10 cellular contexts compared by ENCODE assay signal in genomic region chr5:136079195-136079985, GRCh38. TPM values are rescaled to one million over a fixed set of nuclear protein-coding genes. Genes with fewer than 3 reads are reported as not detected.
DNase-seq lines count a peak whose midpoint lies in the region; ATAC-seq and TF ChIP-seq lines count a peak whose summit lies in the region.
"Had no signal": no experiment of that assay in that cellular context is flagged by ENCODE, and none has a peak within 500 bp of the region (broad histone marks: within the 10 kb centered on the region; RNA-seq: fewer than 3 reads in every experiment).

No MANE protein-coding gene starts in this region.

- no peaks in the 10 kb centered on the region for H3K4me1 Mint-ChIP-seq in neural progenitor cell

- H2AFZ ChIP-seq in neural progenitor cell (replicated peaks) = no peak overlapping the region

- H3K27me3 ChIP-seq in endocrine pancreas (ENCODE audit: control insufficient read depth, insufficient read depth, low read length) (no peaks in the 10 kb centered on the region), neural progenitor cell (peaks cover 50% of the 10 kb centered on the region)

- peak overlapping the region; percentile 76 for H3K4me3 ChIP-seq in endocrine pancreas (ENCODE audit: control insufficient read depth, insufficient read depth, low read length)
- peak overlapping the region; percentile 45 for H3K4me3 ChIP-seq in neural progenitor cell

- peak overlapping the region; percentile 61; the same call in 1 of the 2 replicates for H3K9ac ChIP-seq in ES-I3 (ENCODE audit: low read depth, low read length)
- no peak overlapping the region for H3K9ac ChIP-seq in endocrine pancreas (ENCODE audit: control insufficient read depth, insufficient read depth, low read length)
- H3K9ac ChIP-seq in neural progenitor cell = no peak overlapping the region

- H3K36me3 Mint-ChIP-seq in neural progenitor cell = no peaks in the 10 kb centered on the region

- H3K79me2 ChIP-seq in neural progenitor cell (ENCODE audit: low read depth) = no peaks in the 10 kb centered on the region

- peak; percentile 39 for DNase-seq in NCI-H82 treated with DMSO at 0.1 percent for 48 hours (lab: John Stamatoyannopoulos, UW; ENCODE audit: unreplicated experiment)
- DNase-seq in neural progenitor cell (ENCODE audit: low spot score) = peak; percentile 39
- DNase-seq in SKM-1 treated with dmso at 0.1 percent for 144 hours (lab: John Stamatoyannopoulos, UW; ENCODE audit: unreplicated experiment) = no peak
- no peak for DNase-seq in NCI-H1105 treated with DMSO at 0.1 percent for 48 hours (lab: John Stamatoyannopoulos, UW)
- DNase-seq: KG1 had no signal

- TF ChIP-seq CTCF in neural progenitor cell (IDR thresholded peaks at IDR 0.05) = peak; percentile 46

- no peaks in the 10 kb centered on the region for H4K20me1 ChIP-seq in neural progenitor cell (ENCODE audit: low read depth)

- H3K36me3 ChIP-seq in ES-I3 (ENCODE audit: insufficient read depth, low read length) (no peaks in the 10 kb centered on the region), endocrine pancreas (ENCODE audit: control insufficient read depth, insufficient read depth, low read length) (no peaks in the 10 kb centered on the region), neural progenitor cell (no peaks in the 10 kb centered on the region)

- no peaks in the 10 kb centered on the region for H3F3A ChIP-seq in neural progenitor cell (ENCODE audit: low read depth)

- H3K4me3 Mint-ChIP-seq in neural progenitor cell = no peak overlapping the region

- H3K9me3 Mint-ChIP-seq in neural progenitor cell = no peaks in the 10 kb centered on the region

- H3K27ac ChIP-seq in neural progenitor cell = no peak overlapping the region

- H3K4me1 ChIP-seq in ES-I3 (ENCODE audit: insufficient read depth, low read length) (no peaks in the 10 kb centered on the region), endocrine pancreas (ENCODE audit: control insufficient read depth, insufficient read depth, low read length) (no peaks in the 10 kb centered on the region), neural progenitor cell (no peaks in the 10 kb centered on the region)

- H3K9me3 ChIP-seq in ES-I3 (ENCODE audit: control insufficient read depth, insufficient read depth, low read length) = no peaks in the 10 kb centered on the region
- no peaks in the 10 kb centered on the region for H3K9me3 ChIP-seq in endocrine pancreas (ENCODE audit: control insufficient read depth, low read length)
- H3K9me3 ChIP-seq in neural progenitor cell (ENCODE audit: low read depth) = no peaks in the 10 kb centered on the region

- H3K27ac Mint-ChIP-seq in neural progenitor cell = no peak overlapping the region

- no peak for ATAC-seq in HG03025 (IDR thresholded peaks at IDR 0.05; ENCODE audit: low FRiP score, unreplicated experiment)
- ATAC-seq in HG03196 (IDR thresholded peaks at IDR 0.05; ENCODE audit: unreplicated experiment) = no peak

- no peaks in the 10 kb centered on the region for H3K27me3 Mint-ChIP-seq in neural progenitor cell (ENCODE audit: insufficient read depth, low read depth)

- H3K4me2 ChIP-seq in neural progenitor cell = peak overlapping the region; percentile 74

RNA-seq across cellular contexts. Expression of gene TGFBI, which starts 50.6 kb away (rescaled TPM):
- 9.5 and 16.4 TPM in 2 replicates for total RNA-seq in neural progenitor cell (ENCODE audit: low replicate concordance)
- total RNA-seq: OCI-LY7 had no signal

RNA-seq across cellular contexts. Expression of gene SMAD5, which starts 53.3 kb away (rescaled TPM):
- 75.0 and 102 TPM in 2 replicates for total RNA-seq in neural progenitor cell (ENCODE audit: low replicate concordance)

Comparison
In these comparisons a context has a peak if more than half of its experiments do, and no peak if none do; other contexts are left out.
1. DNase-seq: peak in NCI-H82 treated with DMSO at 0.1 percent for 48 hours (single experiment) and neural progenitor cell (single experiment); none in SKM-1 treated with dmso at 0.1 percent for 144 hours (single experiment) and NCI-H1105 treated with DMSO at 0.1 percent for 48 hours (single experiment).